ENCODE assay signal across 15 cellular contexts in the genomic region with DNA sequence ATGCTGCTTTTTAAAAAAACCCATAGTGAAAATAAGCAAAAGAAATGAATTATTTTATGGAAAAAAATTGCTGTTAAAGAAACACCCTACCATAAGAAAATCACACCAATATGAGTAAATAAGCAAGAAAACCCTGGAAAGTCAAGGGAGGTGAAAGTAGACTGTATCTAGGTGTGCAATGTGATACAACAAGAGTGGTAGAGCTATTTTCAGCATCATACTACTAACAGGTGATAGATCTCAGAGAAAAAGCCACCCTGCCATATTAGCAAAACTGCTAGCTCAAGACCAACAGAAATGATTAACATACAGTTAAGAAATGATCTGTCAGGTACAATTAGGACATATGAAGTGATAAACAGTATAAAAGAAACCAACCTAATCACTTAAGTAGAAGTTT.
"Had no signal": no experiment of that assay in that cellular context is flagged by ENCODE, and none has a peak within 500 bp of the region (broad histone marks: within the 10 kb centered on the region; RNA-seq: fewer than 3 reads in every experiment).

No MANE protein-coding gene starts in this region.

- H3K27me3 Mint-ChIP-seq: activated CD8-positive, alpha-beta T cell treated with anti-CD3 and anti-CD28 coated beads for 36 hours; stimulated activated naive CD8-positive, alpha-beta T cell treated with anti-CD3 and anti-CD28 coated beads, Interleukin-15, amount 100 ng/mL, for 72 hours; type B pancreatic cell had no signal

- H3K27me3 ChIP-seq: dorsolateral prefrontal cortex, left lung, sigmoid colon, SJCRH30 had no signal

- H3K27ac Mint-ChIP-seq: activated CD8-positive, alpha-beta T cell treated with anti-CD3 and anti-CD28 coated beads for 36 hours; stimulated activated naive CD8-positive, alpha-beta T cell treated with anti-CD3 and anti-CD28 coated beads, Interleukin-15, amount 100 ng/mL, for 72 hours; type B pancreatic cell had no signal

- H3K4me3 Mint-ChIP-seq: activated CD8-positive, alpha-beta T cell treated with anti-CD3 and anti-CD28 coated beads for 36 hours; nephron progenitor cell; stimulated activated naive CD8-positive, alpha-beta T cell treated with anti-CD3 and anti-CD28 coated beads, Interleukin-15, amount 100 ng/mL, for 72 hours; type B pancreatic cell had no signal

- H3K4me3 ChIP-seq: dorsolateral prefrontal cortex, left lung, sigmoid colon, SJCRH30 had no signal

- ATAC-seq: activated CD8-positive, alpha-beta T cell treated with anti-CD3 and anti-CD28 coated beads for 36 hours; left lung; stimulated activated naive CD8-positive, alpha-beta T cell treated with anti-CD3 and anti-CD28 coated beads, Interleukin-15, amount 100 ng/mL, for 72 hours had no signal

- DNase-seq: activated CD4-positive, alpha-beta T cell treated with anti-CD3 and anti-CD28 coated beads for 1 hour; activated CD8-positive, alpha-beta memory T cell treated with anti-CD3 and anti-CD28 coated beads, Interleukin-2, amount 50 U/mL, for 4 hours; activated CD8-positive, alpha-beta T cell treated with anti-CD3 and anti-CD28 coated beads for 36 hours; aorta; dorsolateral prefrontal cortex; erythroblast; hippocampal formation; kidney; left lung; nephron progenitor cell; sigmoid colon; SJCRH30; stimulated activated CD4-positive, alpha-beta T cell treated with anti-CD3 and anti-CD28 coated beads, Interleukin-1b, Interleukin-23, amount 100 ng/mL, for 48 hours; stimulated activated naive CD8-positive, alpha-beta T cell treated with anti-CD3 and anti-CD28 coated beads, Interleukin-15, amount 100 ng/mL, for 72 hours had no signal

- H3K9me3 Mint-ChIP-seq: activated CD8-positive, alpha-beta T cell treated with anti-CD3 and anti-CD28 coated beads for 36 hours; nephron progenitor cell; stimulated activated naive CD8-positive, alpha-beta T cell treated with anti-CD3 and anti-CD28 coated beads, Interleukin-15, amount 100 ng/mL, for 72 hours; type B pancreatic cell had no signal

- H3K9me3 ChIP-seq: left lung, sigmoid colon, SJCRH30 had no signal

- H3K4me1 ChIP-seq: left lung had no signal

- H3K27ac ChIP-seq: left lung, sigmoid colon, SJCRH30 had no signal
